Comparison of ENCODE assay signal across 30 cellular contexts in genomic region chr14:105425823-105426247, GRCh38. TPM values are rescaled to one million over a fixed set of nuclear protein-coding genes. Genes with fewer than 3 reads are reported as not detected.
"Had no signal": no experiment of that assay in that cellular context is flagged by ENCODE, and none has a peak within 500 bp of the region (broad histone marks: within the 10 kb centered on the region; RNA-seq: fewer than 3 reads in every experiment).

No MANE protein-coding gene starts in this region.

- H3K27me3 ChIP-seq: adrenal gland, body of pancreas, breast epithelium, Peyer's patch had no signal

- H3K4me3 ChIP-seq: adrenal gland, body of pancreas, breast epithelium, Peyer's patch had no signal

- H3K9me3 ChIP-seq: adrenal gland, body of pancreas, Peyer's patch had no signal

- H3K27me3 Mint-ChIP-seq: activated B cell treated with CpG ODN at 0.5 μM for 24 hours; activated CD8-positive, alpha-beta T cell treated with anti-CD3 and anti-CD28 coated beads for 36 hours; activated T-helper 17 cell treated with anti-CD3 and anti-CD28 coated beads, Interleukin-2, amount 50 U/mL, for 72 hours had no signal

- FAIRE-seq: astrocyte had no signal

- H3K4me3 Mint-ChIP-seq: activated B cell treated with CpG ODN at 0.5 μM for 24 hours; activated CD8-positive, alpha-beta T cell treated with anti-CD3 and anti-CD28 coated beads for 36 hours; activated T-cell treated with anti-CD3 and anti-CD28 coated beads, Interleukin-2, amount 50 U/mL, for 72 hours; activated T-helper 17 cell treated with anti-CD3 and anti-CD28 coated beads, Interleukin-2, amount 50 U/mL, for 72 hours had no signal

- DNase-seq: activated B cell treated with CpG ODN at 0.5 μM for 24 hours; activated CD4-positive, alpha-beta T cell treated with anti-CD3 and anti-CD28 coated beads for 48 hours; activated CD4-positive, CD25-positive, alpha-beta regulatory T cell treated with anti-CD3 and anti-CD28 coated beads, Interleukin-2, amount 50 U/mL, for 72 hours; activated CD8-positive, alpha-beta T cell treated with anti-CD3 and anti-CD28 coated beads for 36 hours; activated effector memory CD4-positive, alpha-beta T cell treated with anti-CD3 and anti-CD28 coated beads, Interleukin-2, amount 50 U/mL, for 16 hours; activated naive CD4-positive, alpha-beta T cell treated with Interleukin-2 at 50 U/mL for 16 hours; activated T-cell treated with anti-CD3 and anti-CD28 coated beads, Interleukin-2, amount 50 U/mL, for 1 hour; activated T-cell treated with anti-CD3 and anti-CD28 coated beads, Interleukin-2, amount 50 U/mL, for 72 hours; adrenal gland; body of pancreas; NCI-H1092; NCI-H1436 treated with DMSO at 0.1 percent for 48 hours; NCI-H1694 treated with DMSO at 0.1 percent for 48 hours; NCI-H2029; NCI-H345; NCI-H524 treated with DMSO at 0.1 percent for 48 hours; PC-3; Peyer's patch; Right ventricle myocardium superior; RPMI8226; SW 1271; T-helper 1 cell; T-helper 2 cell; T-helper 9 cell had no signal

- ATAC-seq: activated CD8-positive, alpha-beta T cell treated with anti-CD3 and anti-CD28 coated beads for 36 hours; activated naive CD4-positive, alpha-beta T cell treated with anti-CD3 and anti-CD28 coated beads, Interleukin-2, amount 50 U/mL, for 72 hours; activated T-cell treated with anti-CD3 and anti-CD28 coated beads, Interleukin-2, amount 50 U/mL, for 72 hours; activated T-helper 17 cell treated with anti-CD3 and anti-CD28 coated beads, Interleukin-2, amount 50 U/mL, for 72 hours; body of pancreas; PC-3 had no signal

- H3K27ac Mint-ChIP-seq: activated B cell treated with CpG ODN at 0.5 μM for 24 hours; activated CD8-positive, alpha-beta T cell treated with anti-CD3 and anti-CD28 coated beads for 36 hours; activated T-cell treated with anti-CD3 and anti-CD28 coated beads, Interleukin-2, amount 50 U/mL, for 72 hours; activated T-helper 17 cell treated with anti-CD3 and anti-CD28 coated beads, Interleukin-2, amount 50 U/mL, for 72 hours had no signal

- H3K9me3 Mint-ChIP-seq: activated B cell treated with CpG ODN at 0.5 μM for 24 hours; activated CD8-positive, alpha-beta T cell treated with anti-CD3 and anti-CD28 coated beads for 36 hours; activated naive CD4-positive, alpha-beta T cell treated with anti-CD3 and anti-CD28 coated beads, Interleukin-2, amount 50 U/mL, for 72 hours; activated T-cell treated with anti-CD3 and anti-CD28 coated beads, Interleukin-2, amount 50 U/mL, for 72 hours; activated T-helper 17 cell treated with anti-CD3 and anti-CD28 coated beads, Interleukin-2, amount 50 U/mL, for 72 hours had no signal

- H3K27ac ChIP-seq: adrenal gland, body of pancreas, breast epithelium, Peyer's patch, VCaP had no signal

- H3K36me3 ChIP-seq: adrenal gland, breast epithelium, Peyer's patch had no signal

RNA-seq across cellular contexts. Expression of gene TEX22, which starts 27.5 kb away (rescaled TPM):
- total RNA-seq: M059J had no signal
